Comparison of ENCODE assay signal across 10 cellular contexts in the genomic region with DNA sequence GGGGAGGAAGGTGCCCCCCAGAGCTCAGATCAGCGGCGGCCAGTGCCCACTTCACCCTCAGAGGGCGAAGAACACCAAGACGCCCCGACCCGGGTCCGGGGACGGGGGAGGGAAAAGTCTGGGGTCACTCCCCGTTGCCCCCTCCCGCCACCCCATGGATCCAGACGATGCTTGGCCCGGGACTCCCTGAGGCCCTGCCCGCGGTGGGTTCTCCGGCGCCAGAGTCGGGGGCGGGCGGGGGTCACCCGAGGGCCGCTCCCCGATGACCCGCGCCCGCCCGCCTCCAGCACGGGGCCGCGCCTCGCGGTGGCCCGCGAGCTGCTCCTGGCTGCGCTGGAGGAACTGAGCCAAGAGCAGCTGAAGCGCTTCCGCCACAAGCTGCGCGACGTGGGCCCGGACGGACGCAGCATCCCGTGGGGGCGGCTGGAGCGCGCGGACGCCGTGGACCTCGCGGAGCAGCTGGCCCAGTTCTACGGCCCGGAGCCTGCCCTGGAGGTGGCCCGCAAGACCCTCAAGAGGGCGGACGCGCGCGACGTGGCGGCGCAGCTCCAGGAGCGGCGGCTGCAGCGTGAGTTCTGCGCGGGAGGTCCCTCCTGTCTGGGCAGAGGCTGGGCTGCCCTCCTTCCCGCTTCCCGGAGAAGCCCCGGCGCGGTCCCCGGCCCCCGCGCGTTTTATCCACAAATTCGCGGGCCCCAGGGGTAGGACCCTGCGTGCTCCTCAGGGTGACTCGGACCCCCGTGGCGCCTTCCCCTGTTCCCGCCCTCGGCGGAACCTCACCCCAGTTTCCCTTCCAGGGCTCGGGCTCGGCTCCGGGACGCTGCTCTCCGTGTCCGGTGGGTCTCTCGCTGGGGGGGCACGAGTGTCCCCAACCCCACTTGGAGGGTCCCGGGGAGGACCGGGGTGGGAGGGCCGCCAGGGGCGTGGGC. TPM values are rescaled to one million over a fixed set of nuclear protein-coding genes. Genes with fewer than 3 reads are reported as not detected.
A peak's percentile ranks its signal among the peaks of the same experiment; 100 is the strongest.
DNase-seq lines count a peak whose midpoint lies in the region; ATAC-seq and TF ChIP-seq lines count a peak whose summit lies in the region.
"Had no signal": no experiment of that assay in that cellular context is flagged by ENCODE, and none has a peak within 500 bp of the region (broad histone marks: within the 10 kb centered on the region; RNA-seq: fewer than 3 reads in every experiment).

No MANE protein-coding gene starts in this region.

- H4K20me1 ChIP-seq in BLaER1: peaks cover 27% of the 10 kb centered on the region

- H3K9ac ChIP-seq in BLaER1: no peak overlapping the region

- peaks cover 40% of the 10 kb centered on the region for H3K4me1 ChIP-seq in BLaER1

- H3K36me3 Mint-ChIP-seq in natural killer cell treated with Interleukin-12 subunit alpha and Interleukin-12 subunit beta and Interleukin-15 and Interleukin-18, amount 100 ng/mL, for 72 hours: no peaks in the 10 kb centered on the region

- H3K4me3 Mint-ChIP-seq in natural killer cell treated with Interleukin-12 subunit alpha and Interleukin-12 subunit beta and Interleukin-15 and Interleukin-18, amount 100 ng/mL, for 72 hours: peak overlapping the region; percentile 64

- peaks cover 20 to 21% of the 10 kb centered on the region in 2 donors for H3K27me3 Mint-ChIP-seq in natural killer cell treated with Interleukin-12 subunit alpha and Interleukin-12 subunit beta and Interleukin-15 and Interleukin-18, amount 100 ng/mL, for 72 hours

- no peak overlapping the region for H3K27ac ChIP-seq in BLaER1
- H3K27ac ChIP-seq: WERI-Rb-1 had no signal

- peaks cover 69% of the 10 kb centered on the region for H3K27me3 ChIP-seq in BLaER1

- peaks cover 19 to 36% of the 10 kb centered on the region in 2 donors for H3K4me1 Mint-ChIP-seq in natural killer cell treated with Interleukin-12 subunit alpha and Interleukin-12 subunit beta and Interleukin-15 and Interleukin-18, amount 100 ng/mL, for 72 hours (ENCODE audit: low read depth in 2 of 2)

- ATAC-seq in natural killer cell treated with Interleukin-12 subunit alpha and Interleukin-12 subunit beta and Interleukin-15 and Interleukin-18, amount 100 ng/mL, for 72 hours: no peak
- ATAC-seq in GM21360 (IDR thresholded peaks at IDR 0.05; ENCODE audit: unreplicated experiment): no peak

- H3K9me3 Mint-ChIP-seq in natural killer cell treated with Interleukin-12 subunit alpha and Interleukin-12 subunit beta and Interleukin-15 and Interleukin-18, amount 100 ng/mL, for 72 hours: no peaks in the 10 kb centered on the region

- TF ChIP-seq CTCF in LNCaP clone FGC (IDR thresholded peaks at IDR 0.05; ENCODE audit: control insufficient read depth, extremely low read depth, insufficient read depth): no peak

- DNase-seq in LNCaP clone FGC (ENCODE audit: low read depth) (no peak), ecto neural progenitor cell (ENCODE audit: low spot score) (peak; percentile 32), germinal center (ENCODE audit: low spot score) (no peak), NCI-H345 treated with DMSO at 0.1 percent for 48 hours (lab: John Stamatoyannopoulos, UW; ENCODE audit: unreplicated experiment) (no peak)
- DNase-seq in natural killer cell treated with Interleukin-12 subunit alpha and Interleukin-12 subunit beta and Interleukin-15 and Interleukin-18, amount 100 ng/mL, for 72 hours (ENCODE audit: low spot score): peak; percentile 52
- DNase-seq in stimulated activated CD4-positive, alpha-beta T cell treated with anti-CD3 and anti-CD28 coated beads, Interleukin-12 subunit alpha, Interleukin-12 subunit beta, amount 100 ng/mL, for 4 hours: no peak
- DNase-seq: KG1 had no signal

- peak overlapping the region; percentile 71 for H3K4me2 ChIP-seq in BLaER1

- H3K36me3 ChIP-seq in BLaER1: no peaks in the 10 kb centered on the region
- H3K36me3 ChIP-seq: WERI-Rb-1 had no signal

- H3K27ac Mint-ChIP-seq in natural killer cell treated with Interleukin-12 subunit alpha and Interleukin-12 subunit beta and Interleukin-15 and Interleukin-18, amount 100 ng/mL, for 72 hours: peak overlapping the region in 1 of 2 donors; percentile 37

- H3K4me3 ChIP-seq in BLaER1: peak overlapping the region; percentile 53
- peak overlapping the region; percentile 30; the same call in 1 of the 2 replicates for H3K4me3 ChIP-seq in LNCaP clone FGC (ENCODE audit: low read depth, low read length)

- peaks cover 17% of the 10 kb centered on the region; the same call in 1 of the 2 replicates for H3K9me3 ChIP-seq in BLaER1

RNA-seq across cellular contexts. Expression of gene NLRP6, which starts 1.1 kb away (rescaled TPM):
- total RNA-seq in natural killer cell treated with Interleukin-12 subunit alpha and Interleukin-12 subunit beta and Interleukin-15 and Interleukin-18, amount 100 ng/mL, for 72 hours: 1 to 10 TPM in 1 of 2 donors, under 1 TPM in 1; 0.26 to 1.2 TPM

RNA-seq across cellular contexts. Expression of gene PGGHG, which starts 9.6 kb away (rescaled TPM):
- total RNA-seq in natural killer cell treated with Interleukin-12 subunit alpha and Interleukin-12 subunit beta and Interleukin-15 and Interleukin-18, amount 100 ng/mL, for 72 hours: 10 to 100 TPM; 17.0 to 24.9 TPM

RNA-seq across cellular contexts. Expression of gene IFITM5, which starts 20.0 kb away (rescaled TPM):
- not detected for total RNA-seq in natural killer cell treated with Interleukin-12 subunit alpha and Interleukin-12 subunit beta and Interleukin-15 and Interleukin-18, amount 100 ng/mL, for 72 hours

RNA-seq across cellular contexts. Expression of gene IFITM2, which starts 28.3 kb away (rescaled TPM):
- 100 to 1,000 TPM in 1 of 2 donors, 10 to 100 TPM in 1; 87.9 to 171 TPM for total RNA-seq in natural killer cell treated with Interleukin-12 subunit alpha and Interleukin-12 subunit beta and Interleukin-15 and Interleukin-18, amount 100 ng/mL, for 72 hours

RNA-seq across cellular contexts. Expression of gene IFITM1, which starts 34.5 kb away (rescaled TPM):
- 10 to 100 TPM; 58.1 to 71.0 TPM for total RNA-seq in natural killer cell treated with Interleukin-12 subunit alpha and Interleukin-12 subunit beta and Interleukin-15 and Interleukin-18, amount 100 ng/mL, for 72 hours

Comparison
In these comparisons a context has a peak if more than half of its experiments do, and no peak if none do; other contexts are left out.
1. DNase-seq: peak in ecto neural progenitor cell (single experiment) and natural killer cell treated with Interleukin-12 subunit alpha and Interleukin-12 subunit beta and Interleukin-15 and Interleukin-18, amount 100 ng/mL, for 72 hours (single experiment); none in LNCaP clone FGC (single experiment), germinal center (single experiment), stimulated activated CD4-positive, alpha-beta T cell treated with anti-CD3 and anti-CD28 coated beads, Interleukin-12 subunit alpha, Interleukin-12 subunit beta, amount 100 ng/mL, for 4 hours (single experiment) and NCI-H345 treated with DMSO at 0.1 percent for 48 hours (single experiment).